Comparison of ENCODE assay signal across 27 cellular contexts in genomic region chr12:8099235-8099634, GRCh38. TPM values are rescaled to one million over a fixed set of nuclear protein-coding genes. Genes with fewer than 3 reads are reported as not detected.
"Had no signal": no experiment of that assay in that cellular context is flagged by ENCODE, and none has a peak within 500 bp of the region (broad histone marks: within the 10 kb centered on the region; RNA-seq: fewer than 3 reads in every experiment).

No MANE protein-coding gene starts in this region.

- H3K4me3 ChIP-seq: lung, neural progenitor cell, ovary, right atrium auricular region, sigmoid colon, skin epidermis, tibial artery, upper lobe of right lung, vagina had no signal

- H3K36me3 ChIP-seq: neural progenitor cell, ovary had no signal

- H3K9me3 Mint-ChIP-seq: natural killer cell treated with Interleukin-12 subunit alpha and Interleukin-12 subunit beta and Interleukin-15 and Interleukin-18, amount 100 ng/mL, for 72 hours; neural progenitor cell had no signal

- H3K27ac Mint-ChIP-seq: endodermal cell; natural killer cell treated with Interleukin-12 subunit alpha and Interleukin-12 subunit beta and Interleukin-15 and Interleukin-18, amount 100 ng/mL, for 72 hours; neural progenitor cell had no signal

- H3K9me3 ChIP-seq: ovary, right atrium auricular region, sigmoid colon, tibial artery, upper lobe of right lung, vagina had no signal

- H3K4me1 ChIP-seq: neural progenitor cell, right atrium auricular region, sigmoid colon, tibial artery, upper lobe of right lung, vagina had no signal

- H3K4me1 Mint-ChIP-seq: endodermal cell, neural progenitor cell had no signal

- ATAC-seq: left colon; left ventricle myocardium superior; natural killer cell treated with Interleukin-12 subunit alpha and Interleukin-12 subunit beta and Interleukin-15 and Interleukin-18, amount 100 ng/mL, for 72 hours; upper lobe of right lung had no signal

- H3K27ac ChIP-seq: neural progenitor cell, ovary, right atrium auricular region, sigmoid colon, skin epidermis, tibial artery, upper lobe of right lung, vagina had no signal

- DNase-seq: effector CD4-positive, alpha-beta T cell; endodermal cell; foreskin melanocyte; head of caudate nucleus; hippocampal formation; left colon; left ventricle myocardium superior; mesenchymal stem cell; midbrain; nucleus accumbens; ovary; sigmoid colon; stimulated activated CD4-positive, alpha-beta T cell treated with anti-CD3 and anti-CD28 coated beads, Interleukin-12 subunit alpha, Interleukin-12 subunit beta, amount 100 ng/mL, for 4 hours; stimulated activated naive CD4-positive, alpha-beta T cell; tibial artery; upper lobe of right lung had no signal

- H3K4me3 Mint-ChIP-seq: endodermal cell; natural killer cell treated with Interleukin-12 subunit alpha and Interleukin-12 subunit beta and Interleukin-15 and Interleukin-18, amount 100 ng/mL, for 72 hours; neural progenitor cell had no signal

- H3K27me3 ChIP-seq: neural progenitor cell, ovary, right atrium auricular region, sigmoid colon, tibial artery, upper lobe of right lung, vagina had no signal

- H3K27me3 Mint-ChIP-seq: natural killer cell treated with Interleukin-12 subunit alpha and Interleukin-12 subunit beta and Interleukin-15 and Interleukin-18, amount 100 ng/mL, for 72 hours had no signal

RNA-seq across cellular contexts. Expression of gene CLEC4A, which starts 24.2 kb away (rescaled TPM):
- total RNA-seq: dermis microvascular lymphatic vessel endothelial cell, left ventricle myocardium superior had no signal

RNA-seq across cellular contexts. Expression of gene C3AR1, which starts 33.1 kb away (rescaled TPM):
- total RNA-seq: endodermal cell had no signal

RNA-seq across cellular contexts. Expression of gene ZNF705A, which starts 57.6 kb away (rescaled TPM):
- total RNA-seq: endodermal cell; endothelial cell of umbilical vein; kidney epithelial cell; left colon; left ventricle myocardium superior; natural killer cell treated with Interleukin-12 subunit alpha and Interleukin-12 subunit beta and Interleukin-15 and Interleukin-18, amount 100 ng/mL, for 72 hours; ovary; posterior vena cava; right atrium auricular region; sigmoid colon; temporal lobe; upper lobe of right lung; vagina had no signal
